In genomic region chr7:150399861-150400778, GRCh38 we compare ENCODE assay signal across 1 cellular context.
TF ChIP-seq lines count a peak whose summit lies in the region.

No MANE protein-coding gene starts in this region.

TF ChIP-seq in K562, 482 proteins besides CTCF, POLR2A, EP300 and RAD21 (continued from another document and continues in another):
- TF ChIP-seq CREB3L1 (IDR thresholded peaks at IDR 0.05; ENCODE audit: borderline replicate concordance, low read depth) (0 out of 2 replicates have a peak, but pooled peaks have one; percentile 63), LEF1 (IDR thresholded peaks at IDR 0.05) (peak; percentile 98), MEIS2 (IDR thresholded peaks at IDR 0.05; ENCODE audit: partially characterized antibody) (peak; percentile 24), SMARCA4 (IDR thresholded peaks at IDR 0.05) (peak; percentile 96), PBX2 (CRISPR knock-in tag; IDR thresholded peaks at IDR 0.05; ENCODE audit: low read depth) (no peak), PBX2 (tag; conservative IDR thresholded peaks at IDR 0.05; ENCODE audit: low read depth) (0 out of 2 replicates have a peak, but pooled peaks have one; percentile 17), GATAD2B (IDR thresholded peaks at IDR 0.05; ENCODE audit: borderline replicate concordance) (peak; percentile 50; the same call in 1 of the 2 replicates), BRCA1 (IDR thresholded peaks at IDR 0.05) (no peak), BRCA1 (CRISPR knock-in tag; IDR thresholded peaks at IDR 0.05) (0 out of 2 replicates have a peak, but pooled peaks have one; percentile 21), ZNF175 (CRISPR knock-in tag; IDR thresholded peaks at IDR 0.05; ENCODE audit: low read depth) (0 out of 2 replicates have a peak, but pooled peaks have one; percentile 29), CCNT2 (IDR thresholded peaks at IDR 0.05; ENCODE audit: borderline replicate concordance, extremely low read depth, insufficient read length, low read depth, low read length) (peak; percentile 19), CTBP1 (IDR thresholded peaks at IDR 0.05; ENCODE audit: borderline replicate concordance) (peak; percentile 79), ZFX (CRISPR knock-in tag; IDR thresholded peaks at IDR 0.05) (peak; percentile 54), NFE2L1 (tag; IDR thresholded peaks at IDR 0.05; ENCODE audit: borderline replicate concordance, low read depth) (no peak), CGGBP1 (CRISPR knock-in tag; IDR thresholded peaks at IDR 0.05) (no peak), SUPT5H (IDR thresholded peaks at IDR 0.05) (no peak), EGR1 (conservative IDR thresholded peaks at IDR 0.05) (0 out of 2 replicates have a peak, but pooled peaks have one; percentile 18), MGA (IDR thresholded peaks at IDR 0.05) (peak; percentile 96), ESRRA (IDR thresholded peaks at IDR 0.05; ENCODE audit: borderline replicate concordance, low read depth) (peak; percentile 59), RBBP5 (IDR thresholded peaks at IDR 0.05; ENCODE audit: borderline replicate concordance, insufficient read depth, low read length, poor library complexity, severe bottlenecking) (peak; percentile 56), MCM7 (IDR thresholded peaks at IDR 0.05) (no peak), XRCC5 (IDR thresholded peaks at IDR 0.05; ENCODE audit: low read depth, low read length) (no peak; the same call in 1 of the 2 replicates), ETV6 (IDR thresholded peaks at IDR 0.05; ENCODE audit: borderline replicate concordance in 1 of 2, low read depth in 2 of 2, low read length in 1 of 2) (no peak), ETV6 (CRISPR knock-in tag; IDR thresholded peaks at IDR 0.05; ENCODE audit: borderline replicate concordance) (no peak), MAX (CRISPR knock-in tag; IDR thresholded peaks at IDR 0.05) (peak; percentile 91), FOSL1 (tag; conservative IDR thresholded peaks at IDR 0.05) (peak; percentile 99), ZNF431 (CRISPR knock-in tag; IDR thresholded peaks at IDR 0.05) (0 out of 2 replicates have a peak, but pooled peaks have one; percentile 15), ZNF347 (CRISPR knock-in tag; IDR thresholded peaks at IDR 0.05; ENCODE audit: low read depth) (no peak), MTA1 (IDR thresholded peaks at IDR 0.05; ENCODE audit: borderline replicate concordance) (peak; percentile 67; the same call in 1 of the 2 replicates), ZNF584 (CRISPR knock-in tag; IDR thresholded peaks at IDR 0.05; ENCODE audit: low read depth) (peak; percentile 13; the same call in 1 of the 2 replicates), ZNF592 (IDR thresholded peaks at IDR 0.05) (peak; percentile 93), NFRKB (IDR thresholded peaks at IDR 0.05; ENCODE audit: low read depth) (0 out of 2 replicates have a peak, but pooled peaks have one; percentile 26), KDM1A (IDR thresholded peaks at IDR 0.05) (peak in 1 of 2 experiments; percentile 82), PPARD (CRISPR knock-in tag; IDR thresholded peaks at IDR 0.05) (no peak), EHMT2 (IDR thresholded peaks at IDR 0.05) (0 out of 2 replicates have a peak, but pooled peaks have one; percentile 15), ARID1B (IDR thresholded peaks at IDR 0.05) (peak; percentile 83), ZNF408 (CRISPR knock-in tag; IDR thresholded peaks at IDR 0.05; ENCODE audit: low read depth) (no peak), SOX6 (IDR thresholded peaks at IDR 0.05) (peak; percentile 66), NR2C2 (CRISPR knock-in tag; IDR thresholded peaks at IDR 0.05) (0 out of 2 replicates have a peak, but pooled peaks have one; percentile 63), NR2C2 (tag; IDR thresholded peaks at IDR 0.05) (peak; percentile 83), SLC30A9 (CRISPR knock-in tag; IDR thresholded peaks at IDR 0.05) (no peak), POLR2B (IDR thresholded peaks at IDR 0.05; ENCODE audit: low read depth, partially characterized antibody) (no peak), RHOXF2B (CRISPR knock-in tag; conservative IDR thresholded peaks at IDR 0.05) (0 out of 2 replicates have a peak, but pooled peaks have one; percentile 47), BACH1 (tag; IDR thresholded peaks at IDR 0.05) (no peak), TARDBP (IDR thresholded peaks at IDR 0.05) (no peak), TOE1 (IDR thresholded peaks at IDR 0.05; ENCODE audit: borderline replicate concordance) (0 out of 2 replicates have a peak, but pooled peaks have one; percentile 49), TOE1 (CRISPR knock-in tag; IDR thresholded peaks at IDR 0.05; ENCODE audit: borderline replicate concordance, low read depth) (no peak)
